14 cellular contexts compared by ENCODE assay signal in the genomic region with DNA sequence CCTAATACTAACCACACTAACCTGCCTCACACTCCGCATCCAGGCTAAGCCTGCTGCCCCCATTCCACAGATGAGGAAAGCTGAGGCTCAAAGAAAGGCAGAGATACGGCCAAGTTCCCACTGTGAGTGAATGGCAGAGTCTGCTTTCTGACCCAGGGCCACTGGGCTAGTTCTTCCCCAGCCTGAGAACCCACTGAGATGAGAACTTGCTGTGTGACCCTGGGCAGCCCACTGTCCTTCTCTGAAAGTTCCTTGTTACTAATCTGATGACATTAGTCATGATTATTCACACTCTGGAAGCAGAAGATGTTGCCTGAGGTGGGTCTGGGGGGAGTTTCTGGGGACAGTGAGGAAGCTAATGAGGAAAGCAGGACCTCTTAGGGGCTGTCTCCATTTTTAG. TPM values are rescaled to one million over a fixed set of nuclear protein-coding genes. Genes with fewer than 3 reads are reported as not detected.
A peak's percentile ranks its signal among the peaks of the same experiment; 100 is the strongest.
DNase-seq lines count a peak whose midpoint lies in the region; ATAC-seq and TF ChIP-seq lines count a peak whose summit lies in the region.
"Had no signal": no experiment of that assay in that cellular context is flagged by ENCODE, and none has a peak within 500 bp of the region (broad histone marks: within the 10 kb centered on the region; RNA-seq: fewer than 3 reads in every experiment).

No MANE protein-coding gene starts in this region.

- peak overlapping the region; percentile 98 for H3K27ac Mint-ChIP-seq in activated CD4-positive, alpha-beta T cell treated with anti-CD3 and anti-CD28 coated beads, Interleukin-2, amount 10 ng/mL, durations not matched to agents 24 days and 14 days
- H3K27ac Mint-ChIP-seq in HFFc6 = peak overlapping the region; percentile 83; the same call in 1 of the 2 replicates
- peak overlapping the region; percentile 98 for H3K27ac Mint-ChIP-seq in activated naive CD8-positive, alpha-beta T cell treated with anti-CD3 and anti-CD28 coated beads for 36 hours
- peak overlapping the region; percentile 94 for H3K27ac Mint-ChIP-seq in stimulated activated memory B cell treated with anti-CD40 and anti-IgM and Interleukin-4, amounts not matched to agents 10 μg/mL and 1 μg/mL and 100 μg/mL, for 72 hours

- H3K4me1 ChIP-seq in psoas muscle = no peaks in the 10 kb centered on the region

- intact Hi-C loops in activated CD4-positive, alpha-beta T cell treated with anti-CD3 and anti-CD28 coated beads, Interleukin-2, amount 10 ng/mL, durations not matched to agents 24 days and 14 days (cut with micrococcal nuclease) = no loop called here
- intact Hi-C loops in psoas muscle (cut with DNase I) = no loop called here

- TF ChIP-seq CTCF in HFFc6 (IDR thresholded peaks at IDR 0.05) = no peak
- no peak for TF ChIP-seq CTCF in psoas muscle (IDR thresholded peaks at IDR 0.05)

- H3K4me3 ChIP-seq in psoas muscle = no peak overlapping the region

- DNase-seq in activated CD4-positive, alpha-beta T cell treated with anti-CD3 and anti-CD28 coated beads, Interleukin-2, amount 10 ng/mL, durations not matched to agents 24 days and 14 days = peak; percentile 72
- DNase-seq in activated CD4-positive, alpha-beta T cell treated with anti-CD3 and anti-CD28 coated beads, Interleukin-2, amount 50 U/mL, for 1 hour = no peak
- DNase-seq in HFFc6 (no peak), NCI-H2196 (lab: John Stamatoyannopoulos, UW; ENCODE audit: unreplicated experiment) (no peak), foreskin melanocyte (no peak), psoas muscle (no peak)
- no peak for DNase-seq in activated naive CD8-positive, alpha-beta T cell treated with anti-CD3 and anti-CD28 coated beads for 36 hours
- DNase-seq: anterior cingulate cortex, dermis blood vessel endothelial cell, DMS 273 treated with DMSO at 0.1 percent for 48 hours, NCI-H1417 treated with DMSO at 0.1 percent for 48 hours, NCI-H446 treated with DMSO at 0.1 percent for 48 hours, occipital lobe had no signal

- H3K36me3 ChIP-seq in psoas muscle (ENCODE audit: insufficient read depth in 1 of 2, low read depth in 1 of 2) = no peaks in the 10 kb centered on the region

- H3K27ac ChIP-seq in psoas muscle = no peak overlapping the region

- H3K4me3 Mint-ChIP-seq in activated CD4-positive, alpha-beta T cell treated with anti-CD3 and anti-CD28 coated beads, Interleukin-2, amount 10 ng/mL, durations not matched to agents 24 days and 14 days = peak overlapping the region; percentile 100
- H3K4me3 Mint-ChIP-seq in HFFc6 = no peak overlapping the region
- H3K4me3 Mint-ChIP-seq in activated naive CD8-positive, alpha-beta T cell treated with anti-CD3 and anti-CD28 coated beads for 36 hours = peak overlapping the region; percentile 98
- H3K4me3 Mint-ChIP-seq in stimulated activated memory B cell treated with anti-CD40 and anti-IgM and Interleukin-4, amounts not matched to agents 10 μg/mL and 1 μg/mL and 100 μg/mL, for 72 hours = peak overlapping the region; percentile 69

- peaks cover 0 to 27% (median 0%) of the 10 kb centered on the region in 3 donors for H3K27me3 ChIP-seq in psoas muscle (ENCODE audit: insufficient read depth in 3 of 3, low read length in 2 of 3)

- H3K9me3 ChIP-seq in psoas muscle = peaks cover 12% of the 10 kb centered on the region

- peaks cover 85% of the 10 kb centered on the region for H3K36me3 Mint-ChIP-seq in activated CD4-positive, alpha-beta T cell treated with anti-CD3 and anti-CD28 coated beads, Interleukin-2, amount 10 ng/mL, durations not matched to agents 24 days and 14 days (ENCODE audit: low read depth)
- peaks cover 6% of the 10 kb centered on the region; the same call in 1 of the 2 replicates for H3K36me3 Mint-ChIP-seq in HFFc6 (ENCODE audit: low read depth)
- peaks cover 91% of the 10 kb centered on the region for H3K36me3 Mint-ChIP-seq in activated naive CD8-positive, alpha-beta T cell treated with anti-CD3 and anti-CD28 coated beads for 36 hours
- peaks cover 60% of the 10 kb centered on the region for H3K36me3 Mint-ChIP-seq in stimulated activated memory B cell treated with anti-CD40 and anti-IgM and Interleukin-4, amounts not matched to agents 10 μg/mL and 1 μg/mL and 100 μg/mL, for 72 hours

- 77 to 90% (median 88%) methylated on average over 2 of the region's 2 CpGs for WGBS in psoas muscle, 3 donors

- H3K27me3 Mint-ChIP-seq in activated CD4-positive, alpha-beta T cell treated with anti-CD3 and anti-CD28 coated beads, Interleukin-2, amount 10 ng/mL, durations not matched to agents 24 days and 14 days = no peaks in the 10 kb centered on the region
- peaks cover 2% of the 10 kb centered on the region; the same call in 1 of the 2 replicates for H3K27me3 Mint-ChIP-seq in HFFc6 (ENCODE audit: insufficient read depth)
- H3K27me3 Mint-ChIP-seq in activated naive CD8-positive, alpha-beta T cell treated with anti-CD3 and anti-CD28 coated beads for 36 hours = no peaks in the 10 kb centered on the region
- no peaks in the 10 kb centered on the region for H3K27me3 Mint-ChIP-seq in stimulated activated memory B cell treated with anti-CD40 and anti-IgM and Interleukin-4, amounts not matched to agents 10 μg/mL and 1 μg/mL and 100 μg/mL, for 72 hours

- peaks cover 51% of the 10 kb centered on the region for H3K4me1 Mint-ChIP-seq in activated CD4-positive, alpha-beta T cell treated with anti-CD3 and anti-CD28 coated beads, Interleukin-2, amount 10 ng/mL, durations not matched to agents 24 days and 14 days
- H3K4me1 Mint-ChIP-seq in HFFc6 (ENCODE audit: low read depth) = peaks cover 46% of the 10 kb centered on the region
- H3K4me1 Mint-ChIP-seq in activated naive CD8-positive, alpha-beta T cell treated with anti-CD3 and anti-CD28 coated beads for 36 hours = peaks cover 55% of the 10 kb centered on the region
- peaks cover 79% of the 10 kb centered on the region for H3K4me1 Mint-ChIP-seq in stimulated activated memory B cell treated with anti-CD40 and anti-IgM and Interleukin-4, amounts not matched to agents 10 μg/mL and 1 μg/mL and 100 μg/mL, for 72 hours

- ATAC-seq in stimulated activated memory B cell treated with anti-CD40 and anti-IgM and Interleukin-4, amounts not matched to agents 10 μg/mL and 1 μg/mL and 100 μg/mL, for 72 hours = no peak
- no peak for ATAC-seq in psoas muscle

- peaks cover 2% of the 10 kb centered on the region for H3K9me3 Mint-ChIP-seq in activated CD4-positive, alpha-beta T cell treated with anti-CD3 and anti-CD28 coated beads, Interleukin-2, amount 10 ng/mL, durations not matched to agents 24 days and 14 days
- no peaks in the 10 kb centered on the region for H3K9me3 Mint-ChIP-seq in HFFc6
- H3K9me3 Mint-ChIP-seq in activated naive CD8-positive, alpha-beta T cell treated with anti-CD3 and anti-CD28 coated beads for 36 hours = peaks cover 10% of the 10 kb centered on the region
- peaks cover under 1% of the 10 kb centered on the region for H3K9me3 Mint-ChIP-seq in stimulated activated memory B cell treated with anti-CD40 and anti-IgM and Interleukin-4, amounts not matched to agents 10 μg/mL and 1 μg/mL and 100 μg/mL, for 72 hours

RNA-seq across cellular contexts. Expression of a gene that starts 4.8 kb away (rescaled TPM):
- 94.9 and 100 TPM in 2 replicates for total RNA-seq in activated CD4-positive, alpha-beta T cell treated with anti-CD3 and anti-CD28 coated beads, Interleukin-2, amount 10 ng/mL, durations not matched to agents 24 days and 14 days
- 1 to 10 TPM in 5 of 6 experiments, under 1 TPM in 1; 0.96 to 1.8 (median 1.2) TPM for total RNA-seq in HFFc6 (2021; fragmentation: NEBNext Ultra II Directional; extraction: Animal tissue kit (Norgen Biotek cat#: 25700))
- total RNA-seq in activated naive CD8-positive, alpha-beta T cell treated with anti-CD3 and anti-CD28 coated beads for 36 hours = 10 to 100 TPM; 99.3 to 99.5 TPM
- total RNA-seq in psoas muscle = under 1 TPM in 3 of 4 donors, not detected in 1; 0.08 to 0.15 (median 0.12) TPM
- polyA plus RNA-seq in psoas muscle = under 1 TPM in 2 of 3 donors, not detected in 1; 0.01 to 0.05 TPM
- total RNA-seq: occipital lobe had no signal

Comparison
In these comparisons a context has a peak if more than half of its experiments do, and no peak if none do; other contexts are left out.
1. RNA of a gene that starts 4.8 kb away (total RNA-seq): 99.3 to 99.5 TPM in activated naive CD8-positive, alpha-beta T cell treated with anti-CD3 and anti-CD28 coated beads for 36 hours and 94.9 to 100 TPM in activated CD4-positive, alpha-beta T cell treated with anti-CD3 and anti-CD28 coated beads, Interleukin-2, amount 10 ng/mL, durations not matched to agents 24 days and 14 days; 0.96 to 1.8 TPM in HFFc6 and 0.08 to 0.15 TPM in psoas muscle; every median in the first group is over 10 times any median in the second.
2. Peak in every context shown above with its lines, with median percentiles within 50 percentile points of each other: H3K27ac Mint-ChIP-seq.